In the genomic region with DNA sequence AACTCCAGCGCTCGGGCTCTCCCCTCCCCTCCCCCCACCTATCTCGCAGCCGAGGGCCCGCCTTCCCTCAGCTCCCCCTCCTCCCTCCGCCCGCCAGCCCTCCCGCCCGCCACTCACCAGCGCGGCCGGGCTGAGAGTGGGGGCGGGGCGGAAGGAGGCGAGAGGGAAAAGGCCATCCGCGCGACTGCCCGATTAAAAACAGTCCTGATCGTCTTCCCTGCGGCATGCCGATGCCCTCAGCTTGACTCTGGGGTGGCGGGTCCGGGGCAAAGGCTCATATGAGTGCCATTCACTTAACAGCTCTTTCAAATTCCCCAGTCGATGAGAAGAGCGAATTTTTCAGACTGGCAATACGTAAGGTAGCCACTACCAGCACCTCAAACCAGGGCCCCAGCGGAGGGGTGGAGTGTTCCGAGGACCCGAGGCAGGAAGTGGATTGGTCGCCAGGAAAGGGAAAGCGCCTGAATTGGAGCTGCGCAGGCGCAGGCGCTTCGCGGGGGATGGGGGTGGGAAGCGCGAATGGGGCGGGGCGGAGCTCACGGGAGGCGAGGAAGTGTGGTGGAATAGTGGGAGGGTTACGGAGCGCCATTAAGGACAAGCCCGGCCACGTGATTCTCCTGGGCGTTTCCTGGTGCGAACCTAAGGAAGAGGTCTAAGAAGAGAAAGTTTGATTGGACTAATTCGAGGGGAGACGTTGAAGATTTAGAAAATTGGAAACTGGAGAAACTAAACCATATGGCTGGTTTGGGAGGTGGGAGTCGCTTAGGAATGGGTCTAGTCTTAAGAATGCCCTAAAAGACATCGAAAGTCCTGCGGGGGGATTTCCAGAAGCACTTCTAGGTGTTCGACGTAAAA, we compare ENCODE assay signal across 8 cellular contexts. TPM values are rescaled to one million over a fixed set of nuclear protein-coding genes. Genes with fewer than 3 reads are reported as not detected.
A peak's percentile ranks its signal among the peaks of the same experiment; 100 is the strongest.
DNase-seq lines count a peak whose midpoint lies in the region; ATAC-seq and FAIRE-seq lines count a peak whose summit lies in the region.

A gene with protein sequence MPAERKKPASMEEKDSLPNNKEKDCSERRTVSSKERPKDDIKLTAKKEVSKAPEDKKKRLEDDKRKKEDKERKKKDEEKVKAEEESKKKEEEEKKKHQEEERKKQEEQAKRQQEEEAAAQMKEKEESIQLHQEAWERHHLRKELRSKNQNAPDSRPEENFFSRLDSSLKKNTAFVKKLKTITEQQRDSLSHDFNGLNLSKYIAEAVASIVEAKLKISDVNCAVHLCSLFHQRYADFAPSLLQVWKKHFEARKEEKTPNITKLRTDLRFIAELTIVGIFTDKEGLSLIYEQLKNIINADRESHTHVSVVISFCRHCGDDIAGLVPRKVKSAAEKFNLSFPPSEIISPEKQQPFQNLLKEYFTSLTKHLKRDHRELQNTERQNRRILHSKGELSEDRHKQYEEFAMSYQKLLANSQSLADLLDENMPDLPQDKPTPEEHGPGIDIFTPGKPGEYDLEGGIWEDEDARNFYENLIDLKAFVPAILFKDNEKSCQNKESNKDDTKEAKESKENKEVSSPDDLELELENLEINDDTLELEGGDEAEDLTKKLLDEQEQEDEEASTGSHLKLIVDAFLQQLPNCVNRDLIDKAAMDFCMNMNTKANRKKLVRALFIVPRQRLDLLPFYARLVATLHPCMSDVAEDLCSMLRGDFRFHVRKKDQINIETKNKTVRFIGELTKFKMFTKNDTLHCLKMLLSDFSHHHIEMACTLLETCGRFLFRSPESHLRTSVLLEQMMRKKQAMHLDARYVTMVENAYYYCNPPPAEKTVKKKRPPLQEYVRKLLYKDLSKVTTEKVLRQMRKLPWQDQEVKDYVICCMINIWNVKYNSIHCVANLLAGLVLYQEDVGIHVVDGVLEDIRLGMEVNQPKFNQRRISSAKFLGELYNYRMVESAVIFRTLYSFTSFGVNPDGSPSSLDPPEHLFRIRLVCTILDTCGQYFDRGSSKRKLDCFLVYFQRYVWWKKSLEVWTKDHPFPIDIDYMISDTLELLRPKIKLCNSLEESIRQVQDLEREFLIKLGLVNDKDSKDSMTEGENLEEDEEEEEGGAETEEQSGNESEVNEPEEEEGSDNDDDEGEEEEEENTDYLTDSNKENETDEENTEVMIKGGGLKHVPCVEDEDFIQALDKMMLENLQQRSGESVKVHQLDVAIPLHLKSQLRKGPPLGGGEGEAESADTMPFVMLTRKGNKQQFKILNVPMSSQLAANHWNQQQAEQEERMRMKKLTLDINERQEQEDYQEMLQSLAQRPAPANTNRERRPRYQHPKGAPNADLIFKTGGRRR (minus strand): TSS at position 13 of the 855 bp plus-strand sequence. CDS start 7,386 bp downstream, outside the sequence.

- H3K9me2 ChIP-seq in Karpas-422 (replicated peaks; ENCODE audit: insufficient read depth, low read length) = no peaks in the 10 kb centered on the region

- FAIRE-seq in RCC 7860 (lab: Jason Lieb, UNC) = peak; percentile 77

- peak within 1 kb of the TSS; percentile 100 for H3K9ac ChIP-seq in Karpas-422 (ENCODE audit: low read length)
- peak within 1 kb of the TSS; percentile 99 for H3K9ac ChIP-seq in mucosa of stomach (ENCODE audit: low read length)

- H3K27ac ChIP-seq in Karpas-422 (ENCODE audit: low read length) = peak within 1 kb of the TSS; percentile 93

- H3K27me3 ChIP-seq in Karpas-422 (ENCODE audit: low read length) = no peaks in the 10 kb centered on the region
- no peaks in the 10 kb centered on the region for H3K27me3 ChIP-seq in mucosa of stomach (ENCODE audit: control insufficient read depth, insufficient read depth, low read length)

- DNase-seq in DMS53 treated with DMSO at 0.1 percent for 48 hours (lab: John Stamatoyannopoulos, UW; ENCODE audit: unreplicated experiment) (peak; percentile 99), Karpas-422 (peak; percentile 98), RCC 7860 (ENCODE audit: low spot score) (peak; percentile 97)
- peak; percentile 98 for DNase-seq in activated T-cell treated with anti-CD3 and anti-CD28 coated beads, Interleukin-2, amount 50 U/mL, for 48 hours
- peak; percentile 97 for DNase-seq in stimulated activated CD8-positive, alpha-beta memory T cell treated with anti-CD3 and anti-CD28 coated beads, Interleukin-4, amount 100 ng/mL, for 48 hours

- H3K9me3 ChIP-seq in Karpas-422 (ENCODE audit: low read length) = no peaks in the 10 kb centered on the region
- H3K9me3 ChIP-seq in mucosa of stomach (ENCODE audit: control insufficient read depth, low read length) = no peaks in the 10 kb centered on the region

- ATAC-seq in GM21825 (IDR thresholded peaks at IDR 0.05; ENCODE audit: unreplicated experiment) = peak; percentile 57
- peak; percentile 98 for ATAC-seq in esophagus mucosa

- peaks cover 46% of the 10 kb centered on the region for H3K79me2 ChIP-seq in Karpas-422 (ENCODE audit: low read length)

- peaks cover 8% of the 10 kb centered on the region; the same call in 1 of the 2 replicates for H4K20me1 ChIP-seq in Karpas-422 (ENCODE audit: insufficient read depth, low read depth, low read length)

- H3K4me1 ChIP-seq in Karpas-422 (ENCODE audit: low read length) (peaks cover 27% of the 10 kb centered on the region), mucosa of stomach (ENCODE audit: control insufficient read depth, insufficient read depth, low read length) (peaks cover 10% of the 10 kb centered on the region)

- peak within 1 kb of the TSS; percentile 98 for H3K4me3 ChIP-seq in Karpas-422 (ENCODE audit: low read length)
- H3K4me3 ChIP-seq in mucosa of stomach (ENCODE audit: low read length) = peak within 1 kb of the TSS; percentile 74

- H3K4me2 ChIP-seq in Karpas-422 (ENCODE audit: low read depth, low read length, poor library complexity, severe bottlenecking) = peak within 1 kb of the TSS; percentile 89

- peaks cover 3% of the 10 kb centered on the region; the same call in 1 of the 2 replicates for H3K36me3 ChIP-seq in Karpas-422 (ENCODE audit: insufficient read depth, low read length)
- H3K36me3 ChIP-seq in mucosa of stomach (ENCODE audit: control insufficient read depth, insufficient read depth, low read length) = no peaks in the 10 kb centered on the region

- H2AFZ ChIP-seq in Karpas-422 (ENCODE audit: low read length) = peak within 1 kb of the TSS; percentile 82; the same call in 1 of the 2 replicates

RNA-seq across cellular contexts. Expression of the gene that starts here (rescaled TPM):
- 19.1 and 23.4 TPM in 2 replicates for total RNA-seq in Karpas-422 (2014; rRNA removed; shearing (Covaris generic); ENCODE audit: low replicate concordance)
- total RNA-seq in esophagus mucosa = 10.0 TPM

Comparison
In these comparisons a context has a peak if more than half of its experiments do, and no peak if none do; other contexts are left out.
1. Peak in every context shown above with its lines: DNase-seq, ATAC-seq, H3K4me3 ChIP-seq and H3K27ac ChIP-seq.